ENCODE assay signal across 12 cellular contexts in genomic region chr7:30702200-30702599, GRCh38. TPM values are rescaled to one million over a fixed set of nuclear protein-coding genes. Genes with fewer than 3 reads are reported as not detected.
DNase-seq lines count a peak whose midpoint lies in the region; ATAC-seq and TF ChIP-seq lines count a peak whose summit lies in the region.
"Had no signal": no experiment of that assay in that cellular context is flagged by ENCODE, and none has a peak within 500 bp of the region (broad histone marks: within the 10 kb centered on the region; RNA-seq: fewer than 3 reads in every experiment).

No MANE protein-coding gene starts in this region.

- no peak overlapping the region for H3K4me3 Mint-ChIP-seq in CD4-positive, alpha-beta T cell
- no peak overlapping the region for H3K4me3 Mint-ChIP-seq in glutamatergic neuron (ENCODE audit: unreplicated experiment)

- peak; percentile 20 for TF ChIP-seq CTCF in CD4-positive, alpha-beta T cell (IDR thresholded peaks at IDR 0.05)
- TF ChIP-seq CTCF in GM13977 (IDR thresholded peaks at IDR 0.05; ENCODE audit: extremely low read depth, insufficient read depth, missing control alignments) (peak; percentile 13), epithelial cell of esophagus (IDR thresholded peaks at IDR 0.05; ENCODE audit: insufficient read depth, low read depth, low read length, missing control alignments) (peak; percentile 3), glutamatergic neuron (IDR thresholded peaks at IDR 0.05; ENCODE audit: partially characterized antibody, unreplicated experiment) (no peak)

- DNase-seq in CD4-positive, alpha-beta T cell: peak in 1 of 10 experiments; percentile 30
- no peak for DNase-seq in GM13977 (ENCODE audit: low spot score)
- peak; percentile 44 for DNase-seq in SKM-1 (lab: John Stamatoyannopoulos, UW; ENCODE audit: unreplicated experiment)
- DNase-seq in epithelial cell of esophagus (ENCODE audit: low read depth): peak; percentile 6
- DNase-seq in glutamatergic neuron: no peak
- DNase-seq in superior temporal gyrus (ENCODE audit: extremely low spot score): no peak
- DNase-seq in SHP77 (lab: John Stamatoyannopoulos, UW): no peak
- DNase-seq in MV-4-11 (lab: John Stamatoyannopoulos, UW): no peak
- DNase-seq: DMS79 treated with DMSO at 0.1 percent for 48 hours, GOT3, NCI-H1694 had no signal

- POLR2A ChIA-PET in CD4-positive, alpha-beta T cell (lab: Charles Lee): interaction anchor here (2.4 kb wide), 1 partner anchor 37 kb away, joined by 15 read pairs; no protein-coding TSS in a partner anchor

- H3K4me3 ChIP-seq in epithelial cell of esophagus (ENCODE audit: low read length): no peak overlapping the region

- intact Hi-C loops in CD4-positive, alpha-beta T cell (cut with DNase I, micrococcal nuclease): loop anchor here (1.0 kb wide), 1 partner anchor 38 kb away; no protein-coding TSS in a partner anchor

- CTCF ChIA-PET in CD4-positive, alpha-beta T cell (lab: Charles Lee): interaction anchor here (1.4 kb wide), 2 partner anchors 8 to 38 kb away, joined by 4 to 6 read pairs; no protein-coding TSS in a partner anchor

- no peak for ATAC-seq in CD4-positive, alpha-beta T cell (ENCODE audit: poor library complexity)

- no peaks in the 10 kb centered on the region for H3K27me3 ChIP-seq in CD4-positive, alpha-beta T cell (ENCODE audit: control insufficient read depth, insufficient read depth, low read length)

- peaks cover 6% of the 10 kb centered on the region for H3K4me1 Mint-ChIP-seq in CD4-positive, alpha-beta T cell (ENCODE audit: low read depth)
- H3K4me1 Mint-ChIP-seq in glutamatergic neuron (ENCODE audit: low read depth, unreplicated experiment): peaks cover 12% of the 10 kb centered on the region

- H3K27me3 Mint-ChIP-seq in CD4-positive, alpha-beta T cell: no peaks in the 10 kb centered on the region
- peaks cover 4% of the 10 kb centered on the region for H3K27me3 Mint-ChIP-seq in glutamatergic neuron (ENCODE audit: unreplicated experiment)

- H3K36me3 Mint-ChIP-seq in CD4-positive, alpha-beta T cell (ENCODE audit: low read depth): no peaks in the 10 kb centered on the region
- no peaks in the 10 kb centered on the region for H3K36me3 Mint-ChIP-seq in glutamatergic neuron (ENCODE audit: unreplicated experiment)

- in situ Hi-C loops in GM13977 (cut with MboI; ENCODE audit: low pct_unique_long_range_greater_than_20kb, low sequenced_read_pairs, unreplicated experiment): no loop called here

- no peak overlapping the region for H3K27ac ChIP-seq in CD4-positive, alpha-beta T cell (ENCODE audit: low read depth, low read length)
- H3K27ac ChIP-seq: epithelial cell of prostate had no signal

- no peak overlapping the region for H3K27ac Mint-ChIP-seq in CD4-positive, alpha-beta T cell
- H3K27ac Mint-ChIP-seq in glutamatergic neuron (ENCODE audit: unreplicated experiment): no peak overlapping the region

- H3K9me3 Mint-ChIP-seq in CD4-positive, alpha-beta T cell: no peaks in the 10 kb centered on the region
- peaks cover 3% of the 10 kb centered on the region for H3K9me3 Mint-ChIP-seq in glutamatergic neuron (ENCODE audit: unreplicated experiment)

- no peaks in the 10 kb centered on the region for H3K9me3 ChIP-seq in CD4-positive, alpha-beta T cell (ENCODE audit: control insufficient read depth, low read length)

RNA-seq across cellular contexts. Expression of gene CRHR2, which starts 19.9 kb away (rescaled TPM):
- not detected for total RNA-seq in CD4-positive, alpha-beta T cell
- total RNA-seq in glutamatergic neuron (ENCODE audit: unreplicated experiment): 2.4 TPM

RNA-seq across cellular contexts. Expression of gene INMT, which starts 49.7 kb away (rescaled TPM):
- under 1 TPM; 0.36 to 0.69 TPM for total RNA-seq in CD4-positive, alpha-beta T cell
- 1.7 TPM for total RNA-seq in glutamatergic neuron (ENCODE audit: unreplicated experiment)

Comparison
In these comparisons a context has a peak if more than half of its experiments do, and no peak if none do; other contexts are left out.
1. DNase-seq: peak in SKM-1 (single experiment) and epithelial cell of esophagus (single experiment); none in GM13977 (single experiment), glutamatergic neuron (single experiment), superior temporal gyrus (single experiment), SHP77 (0 of 2) and MV-4-11 (single experiment).